ENCODE assay signal across 8 cellular contexts in genomic region chr11:71977743-71978418, GRCh38. TPM values are rescaled to one million over a fixed set of nuclear protein-coding genes. Genes with fewer than 3 reads are reported as not detected.
A peak's percentile ranks its signal among the peaks of the same experiment; 100 is the strongest.
DNase-seq lines count a peak whose midpoint lies in the region; ATAC-seq and TF ChIP-seq lines count a peak whose summit lies in the region.

No MANE protein-coding gene starts in this region.

- 0 out of 2 replicates have a peak, but pooled peaks cover 2% of the 10 kb centered on the region for H3F3A ChIP-seq in DOHH2 (ENCODE audit: control insufficient read depth, insufficient read depth)

- peaks cover 11% of the 10 kb centered on the region for H3K4me1 ChIP-seq in DOHH2 (ENCODE audit: control insufficient read depth, low read length)
- peaks cover 0 to 6% (median 0%) of the 10 kb centered on the region in 9 donors for H3K4me1 ChIP-seq in heart right ventricle

- 60 to 65% methylated on average over 7 of the region's 7 CpGs for WGBS in heart right ventricle, 2 donors

- peaks cover 6% of the 10 kb centered on the region for H3K36me3 ChIP-seq in DOHH2 (ENCODE audit: control insufficient read depth, low read length)
- H3K36me3 ChIP-seq in heart right ventricle: peaks cover 0 to 48% (median 2%) of the 10 kb centered on the region in 9 donors

- H3K4me2 ChIP-seq in DOHH2 (ENCODE audit: low read length): 0 out of 2 replicates have a peak overlapping the region, but pooled peaks have one; percentile 13

- peak; percentile 75 for TF ChIP-seq CTCF in DOHH2 (IDR thresholded peaks at IDR 0.05; ENCODE audit: low read depth, low read length, poor library complexity, severe bottlenecking)
- peak; percentile 59 to 83 (median 74) for TF ChIP-seq CTCF in heart right ventricle (IDR thresholded peaks at IDR 0.05)

- H3K4me3 ChIP-seq in DOHH2 (ENCODE audit: low read length) (no peak overlapping the region), heart right ventricle (no peak overlapping the region)

- H3K27ac ChIP-seq in DOHH2 (ENCODE audit: low read depth, low read length) (no peak overlapping the region), heart right ventricle (peak overlapping the region in 1 of 10 donors; percentile 41)

- peak in 6 of 8 donors; percentile 35 to 81 (median 68) for ATAC-seq in heart right ventricle
- ATAC-seq in sciatic nerve: peak; percentile 74
- ATAC-seq in GM18861 (IDR thresholded peaks at IDR 0.05; ENCODE audit: unreplicated experiment): no peak
- ATAC-seq in HG02970 (IDR thresholded peaks at IDR 0.05; ENCODE audit: low FRiP score, unreplicated experiment): no peak

- H3K9me3 ChIP-seq in DOHH2 (ENCODE audit: control insufficient read depth, insufficient read depth, low read length) (no peaks in the 10 kb centered on the region), heart right ventricle (no peaks in the 10 kb centered on the region)

- H3K79me2 ChIP-seq in DOHH2 (ENCODE audit: control insufficient read depth, low read length): no peaks in the 10 kb centered on the region

- peak; percentile 42 for DNase-seq in HS-27A (ENCODE audit: low read depth)
- peak; percentile 59 for DNase-seq in RPMI8226
- DNase-seq in activated naive CD8-positive, alpha-beta T cell treated with anti-CD3 and anti-CD28 coated beads, Interleukin-2, amount 50 U/mL, for 16 hours (ENCODE audit: low read depth, low spot score): peak; percentile 7
- DNase-seq in heart right ventricle: peak in 1 of 2 donors; percentile 45
- DNase-seq in sciatic nerve (ENCODE audit: low spot score): no peak

- H3K9me2 ChIP-seq in DOHH2 (replicated peaks; ENCODE audit: control insufficient read depth, low read length): no peaks in the 10 kb centered on the region

- intact Hi-C loops in heart right ventricle (cut with DNase I) (loop anchor here in 6 of 10 donors (2.0 to 10.0 kb wide), 5 partner anchors 113 to 457 kb away; partner anchors contain the start of gene CLPB (in 3 of the 6)), sciatic nerve (cut with DNase I) (no loop called here)

- no peaks in the 10 kb centered on the region for H3K27me3 ChIP-seq in DOHH2 (ENCODE audit: control insufficient read depth, low read length)
- H3K27me3 ChIP-seq in heart right ventricle: no peaks in the 10 kb centered on the region

- H4K20me1 ChIP-seq in DOHH2 (ENCODE audit: control insufficient read depth, insufficient read depth, low read depth, low read length): no peaks in the 10 kb centered on the region

RNA-seq across cellular contexts. Expression of gene IL18BP, which starts 20.8 kb away (rescaled TPM):
- total RNA-seq in heart right ventricle (100 to 1,000 TPM in 1 of 10 donors, 1 to 10 TPM in 9; 2.0 to 101 (median 4.2) TPM), sciatic nerve (13.5 TPM)
- 1 to 10 TPM; 5.0 to 6.5 TPM for polyA plus RNA-seq in heart right ventricle

RNA-seq across cellular contexts. Expression of gene RNF121, which starts 49.0 kb away (rescaled TPM):
- 10 to 100 TPM; 16.4 to 24.6 (median 19.2) TPM for total RNA-seq in heart right ventricle
- 10 to 100 TPM in 1 of 2 donors, 1 to 10 TPM in 1; 8.3 to 25.7 TPM for polyA plus RNA-seq in heart right ventricle
- 32.5 TPM for total RNA-seq in sciatic nerve

RNA-seq across cellular contexts. Expression of gene XNDC1N, which starts 49.5 kb away (rescaled TPM):
- 1 to 10 TPM in 9 of 10 donors, under 1 TPM in 1; 1.00 to 4.4 (median 3.4) TPM for total RNA-seq in heart right ventricle
- polyA plus RNA-seq in heart right ventricle: 1 to 10 TPM; 1.5 to 4.7 TPM
- total RNA-seq in sciatic nerve: 11.7 TPM

Comparison
In these comparisons a context has a peak if more than half of its experiments do, and no peak if none do; other contexts are left out.
1. ATAC-seq: peak in heart right ventricle (6 of 8) and sciatic nerve (single experiment); none in GM18861 (single experiment) and HG02970 (single experiment).